ENCODE assay signal across 8 cellular contexts in the genomic region with DNA sequence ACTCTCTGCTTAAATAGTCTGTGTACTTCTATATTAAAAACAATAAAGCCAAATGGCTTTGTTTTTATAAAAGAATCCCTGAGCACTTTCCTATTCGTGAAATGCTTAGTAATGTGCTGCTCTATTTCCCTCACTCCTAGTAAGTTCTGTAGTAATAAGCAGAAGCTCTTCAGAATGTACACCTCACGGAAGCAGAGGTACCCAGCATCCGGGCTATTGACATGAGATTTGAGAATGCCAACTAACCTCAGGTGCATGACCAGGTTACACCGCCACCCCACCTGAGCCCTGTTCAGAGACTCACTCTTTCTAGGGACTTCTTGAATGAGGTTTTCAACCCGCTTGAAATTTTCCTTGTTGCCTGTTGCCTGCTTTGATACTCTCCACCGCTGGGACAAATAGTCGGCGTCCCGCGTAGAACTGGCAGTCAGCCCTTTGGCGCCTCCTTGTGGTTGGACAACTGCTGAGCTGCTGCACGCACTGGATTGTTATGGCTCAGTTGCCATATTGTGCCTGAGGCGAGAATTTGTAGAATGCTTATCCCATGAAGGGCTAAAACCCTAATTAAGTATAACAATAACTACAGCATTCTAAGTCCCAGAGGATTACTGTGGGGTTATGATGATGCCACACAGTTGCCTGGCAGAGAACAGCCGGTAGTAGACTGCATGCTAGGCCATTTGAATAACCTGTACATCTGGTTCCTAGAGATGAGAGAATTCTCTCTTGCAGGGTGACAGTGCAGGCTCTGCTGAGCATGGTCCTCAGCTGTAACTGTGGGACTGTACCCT.
DNase-seq lines count a peak whose midpoint lies in the region; ATAC-seq and TF ChIP-seq lines count a peak whose summit lies in the region.

No MANE protein-coding gene starts in this region.

- no peaks in the 10 kb centered on the region for H3K27me3 Mint-ChIP-seq in T-cell

- RAD21 ChIA-PET in HCT116 (lab: Charles Lee; ENCODE audit: low non-redundant PET in 1 of 2, low total read pairs in 2 of 2, uncharacterized antibody in 2 of 2, unreplicated experiment in 2 of 2): interaction anchor here (0.5 to 1.6 kb wide), 4 partner anchors 197 to 788 kb away, joined by 3 to 8 read pairs (median 4); no protein-coding TSS in a partner anchor

- BruUV-seq in HCT116 (replicated peaks; lab: Mats Ljungman, UMichigan): no TSS peak

- H3K4me1 ChIP-seq in HCT116 (ENCODE audit: control insufficient read depth in 1 of 2, insufficient read depth in 2 of 2, low read length in 2 of 2) (peaks cover 0 to 11% of the 10 kb centered on the region in 2 experiments; a peak in 1 of 4 replicates), MM.1S (ENCODE audit: low read length) (no peaks in the 10 kb centered on the region), right cardiac atrium (ENCODE audit: control insufficient read depth, insufficient read depth, low read length) (no peaks in the 10 kb centered on the region)

- peak overlapping the region; percentile 79 for H2AFZ ChIP-seq in HCT116 (ENCODE audit: low read depth, low read length, poor library complexity, severe bottlenecking)
- H2AFZ ChIP-seq in MM.1S (ENCODE audit: low read length): no peak overlapping the region

- H3K4me3 Mint-ChIP-seq in T-cell: peak overlapping the region; percentile 24 to 43 (median 41)

- H3K27ac Mint-ChIP-seq in T-cell: no peak overlapping the region

- intact Hi-C loops in HCT116 (cut with micrococcal nuclease) (loop anchor here (1.0 to 5.0 kb wide), 5 partner anchors 197 to 718 kb away; no protein-coding TSS in a partner anchor), right cardiac atrium (cut with DNase I) (loop anchor here (5.0 to 10.0 kb wide), 2 partner anchors 505 to 513 kb away; a partner anchor contains a TSS)

- peaks cover 8% of the 10 kb centered on the region for H3K36me3 Mint-ChIP-seq in T-cell

- TF ChIP-seq CTCF in GM12874 (IDR thresholded peaks at IDR 0.05; ENCODE audit: insufficient read depth, low read depth, low read length) (peak; percentile 95), HCT116 (IDR thresholded peaks at IDR 0.05 in 2 of 3, conservative IDR thresholded peaks at IDR 0.05 in 1 of 3; ENCODE audit: borderline replicate concordance in 1 of 3, insufficient read depth in 1 of 3, low read depth in 2 of 3, low read length in 2 of 3) (peak; percentile 88 to 99 (median 99)), MM.1S (IDR thresholded peaks at IDR 0.05; ENCODE audit: low read length) (peak; percentile 98)

- H3K9me3 ChIP-seq in HCT116 (ENCODE audit: control insufficient read depth in 1 of 2, insufficient read depth in 1 of 2, low read depth in 1 of 2, low read length in 2 of 2) (no peaks in the 10 kb centered on the region), MM.1S (replicated peaks; ENCODE audit: insufficient read depth, low read length) (no peaks in the 10 kb centered on the region), right cardiac atrium (ENCODE audit: control insufficient read depth, low read length) (no peaks in the 10 kb centered on the region)

- 21% methylated on average over 14 of the region's 14 CpGs for WGBS in right cardiac atrium

- peaks cover 25% of the 10 kb centered on the region for H3K27me3 ChIP-seq in HCT116 (ENCODE audit: insufficient read depth, low read length)
- H3K27me3 ChIP-seq in MM.1S (replicated peaks; ENCODE audit: insufficient read depth, low read length): no peaks in the 10 kb centered on the region
- H3K27me3 ChIP-seq in right cardiac atrium (ENCODE audit: control insufficient read depth, insufficient read depth): no peaks in the 10 kb centered on the region

- no peak overlapping the region for H3K9ac ChIP-seq in HCT116 (ENCODE audit: low read length)
- no peak overlapping the region for H3K9ac ChIP-seq in MM.1S (ENCODE audit: low read length)

- CTCF ChIA-PET in HCT116 (lab: Charles Lee) (interaction anchor here (0.6 to 7.8 kb wide), 11 partner anchors 13 to 718 kb away, joined by 3 to 91 read pairs (median 6); no protein-coding TSS in a partner anchor), T-cell (lab: Charles Lee) (interaction anchor here (0.8 to 9.4 kb wide), 9 partner anchors 194 to 719 kb away, joined by 3 to 150 read pairs (median 14); a partner anchor contains a TSS)

- TF ChIP-seq RAD21 in HCT116 (IDR thresholded peaks at IDR 0.05; ENCODE audit: low read depth): peak; percentile 93

- H3K27ac ChIP-seq in HCT116 (ENCODE audit: low read depth, low read length) (no peak overlapping the region), MM.1S (ENCODE audit: low read length) (no peak overlapping the region), right cardiac atrium (ENCODE audit: low read length) (no peak overlapping the region)

- no peak for TF ChIP-seq POLR2A in HCT116 (IDR thresholded peaks at IDR 0.05; ENCODE audit: borderline replicate concordance, extremely low read depth, insufficient read depth, insufficient read length)

- H3K4me3 ChIP-seq in HCT116 (replicated peaks in 1 of 2; ENCODE audit: low read depth in 1 of 2, low read length in 2 of 2) (no peak overlapping the region), MM.1S (ENCODE audit: low read length) (no peak overlapping the region), right cardiac atrium (ENCODE audit: low read length) (no peak overlapping the region), skeletal muscle cell (ENCODE audit: low read depth, low read length) (no peak overlapping the region)

- H3F3A ChIP-seq in MM.1S (ENCODE audit: insufficient read depth, low read length): no peaks in the 10 kb centered on the region

- H4K20me1 ChIP-seq in HCT116 (ENCODE audit: insufficient read depth) (no peaks in the 10 kb centered on the region), MM.1S (ENCODE audit: insufficient read depth, low read length) (no peaks in the 10 kb centered on the region)

- DNase-seq in HCT116 (ENCODE audit: low read depth, low spot score): peak; percentile 66
- DNase-seq in MM.1S: peak; percentile 73
- peak; percentile 43 to 84 (median 72) for DNase-seq in T-cell
- DNase-seq in amniotic epithelial cell (ENCODE audit: low read depth): peak; percentile 53
- peak; percentile 83 to 93 (median 88) for DNase-seq in right cardiac atrium
- DNase-seq in skeletal muscle cell (ENCODE audit: low read depth): peak; percentile 14
- DNase-seq in mesenteric fat pad (ENCODE audit: low spot score): no peak

- ATAC-seq in HCT116 (peak; percentile 91), T-cell (replicated peaks in 1 of 4) (peak; percentile 79 to 88 (median 86)), right cardiac atrium (peak; percentile 82 to 90)

- POLR2A ChIA-PET in HCT116 (lab: Charles Lee) (interaction anchor here (0.5 to 0.9 kb wide), 2 partner anchors 513 to 516 kb away, joined by 3 read pairs; no protein-coding TSS in a partner anchor), T-cell (lab: Charles Lee) (interaction anchor here (0.6 to 0.7 kb wide), 3 partner anchors 8 to 508 kb away, joined by 3 to 6 read pairs (median 3); a partner anchor contains a TSS)

- H3K9me2 ChIP-seq in HCT116 (ENCODE audit: insufficient read depth): no peaks in the 10 kb centered on the region
- H3K9me2 ChIP-seq in MM.1S (replicated peaks; ENCODE audit: insufficient read depth, low read length): no peaks in the 10 kb centered on the region

- peaks cover 4 to 6% (median 5%) of the 10 kb centered on the region in 3 donors for H3K4me1 Mint-ChIP-seq in T-cell

- no peaks in the 10 kb centered on the region for H3K9me3 Mint-ChIP-seq in T-cell

- no peaks in the 10 kb centered on the region for H3K36me3 ChIP-seq in HCT116 (ENCODE audit: control insufficient read depth in 1 of 2, insufficient read depth in 2 of 2, low read length in 2 of 2)
- H3K36me3 ChIP-seq in MM.1S (replicated peaks; ENCODE audit: insufficient read depth, low read length): no peaks in the 10 kb centered on the region

- H3K79me2 ChIP-seq in HCT116 (ENCODE audit: insufficient read depth, low read length): no peaks in the 10 kb centered on the region
- H3K79me2 ChIP-seq in MM.1S (ENCODE audit: low read length): no peaks in the 10 kb centered on the region

- H3K4me2 ChIP-seq in HCT116 (ENCODE audit: low read length) (peak overlapping the region; percentile 50), MM.1S (ENCODE audit: low read depth, low read length) (no peak overlapping the region)

TF ChIP-seq in HCT116, 20 proteins besides CTCF, POLR2A, EP300 and RAD21 (continues in another document):
- TF ChIP-seq, protein P1, sequence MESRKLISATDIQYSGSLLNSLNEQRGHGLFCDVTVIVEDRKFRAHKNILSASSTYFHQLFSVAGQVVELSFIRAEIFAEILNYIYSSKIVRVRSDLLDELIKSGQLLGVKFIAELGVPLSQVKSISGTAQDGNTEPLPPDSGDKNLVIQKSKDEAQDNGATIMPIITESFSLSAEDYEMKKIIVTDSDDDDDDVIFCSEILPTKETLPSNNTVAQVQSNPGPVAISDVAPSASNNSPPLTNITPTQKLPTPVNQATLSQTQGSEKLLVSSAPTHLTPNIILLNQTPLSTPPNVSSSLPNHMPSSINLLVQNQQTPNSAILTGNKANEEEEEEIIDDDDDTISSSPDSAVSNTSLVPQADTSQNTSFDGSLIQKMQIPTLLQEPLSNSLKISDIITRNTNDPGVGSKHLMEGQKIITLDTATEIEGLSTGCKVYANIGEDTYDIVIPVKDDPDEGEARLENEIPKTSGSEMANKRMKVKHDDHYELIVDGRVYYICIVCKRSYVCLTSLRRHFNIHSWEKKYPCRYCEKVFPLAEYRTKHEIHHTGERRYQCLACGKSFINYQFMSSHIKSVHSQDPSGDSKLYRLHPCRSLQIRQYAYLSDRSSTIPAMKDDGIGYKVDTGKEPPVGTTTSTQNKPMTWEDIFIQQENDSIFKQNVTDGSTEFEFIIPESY (IDR thresholded peaks at IDR 0.05; ENCODE audit: extremely low read depth, insufficient replicate concordance, low read length): no peak
- TF ChIP-seq EZH2 (IDR thresholded peaks at IDR 0.05) (no peak), TCF7L2 (IDR thresholded peaks at IDR 0.05; ENCODE audit: borderline replicate concordance, extremely low read depth, insufficient read depth, insufficient read length) (no peak)
